ENCODE assay signal across 13 cellular contexts in the genomic region with DNA sequence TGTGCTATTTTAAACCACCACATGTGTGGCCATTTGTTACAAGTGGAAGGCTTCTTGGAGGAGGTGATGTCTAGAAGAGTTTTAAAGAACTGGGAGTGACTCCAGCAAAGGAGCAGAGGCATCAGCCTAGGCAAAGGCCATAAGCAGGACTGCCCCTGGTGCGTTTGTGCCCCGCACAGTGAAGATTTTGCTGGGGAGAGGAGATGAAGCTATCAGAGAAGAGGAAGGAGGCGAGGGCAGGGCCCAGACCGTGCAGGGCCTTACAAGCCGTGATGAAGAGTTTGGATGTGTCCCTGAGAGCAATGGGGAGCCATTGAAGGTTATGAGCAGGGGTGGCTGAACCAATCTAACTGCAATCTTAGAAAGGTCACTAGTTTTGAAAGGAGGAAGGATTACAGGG. TPM values are rescaled to one million over a fixed set of nuclear protein-coding genes. Genes with fewer than 3 reads are reported as not detected.
A peak's percentile ranks its signal among the peaks of the same experiment; 100 is the strongest.
DNase-seq lines count a peak whose midpoint lies in the region; ATAC-seq, FAIRE-seq and TF ChIP-seq lines count a peak whose summit lies in the region.
"Had no signal": no experiment of that assay in that cellular context is flagged by ENCODE, and none has a peak within 500 bp of the region (broad histone marks: within the 10 kb centered on the region; RNA-seq: fewer than 3 reads in every experiment).

No MANE protein-coding gene starts in this region.

- no peak overlapping the region for H4K5ac ChIP-seq in H1 (ENCODE audit: insufficient read length, low read depth, low read length)

- no peak overlapping the region for H3K56ac ChIP-seq in H1 (replicated peaks; ENCODE audit: insufficient read length, low read depth, low read length)

- ATAC-seq in A549 (no peak), HG03520 (IDR thresholded peaks at IDR 0.05; ENCODE audit: unreplicated experiment) (no peak)

- CTCF ChIA-PET in A549 (lab: Yijun Ruan, JAX) (interaction anchor here (0.8 to 26.0 kb wide), 39 partner anchors 8 to 370 kb away, joined by 3 to 452 read pairs (median 5); partner anchors contain the start of gene CORO2B), H1 (lab: Charles Lee; ENCODE audit: partially characterized antibody) (interaction anchor here (0.8 to 14.4 kb wide), 27 partner anchors 9 to 371 kb away, joined by 3 to 721 read pairs (median 6); no protein-coding TSS in a partner anchor)

- TF ChIP-seq RAD21 in A549 (conservative IDR thresholded peaks at IDR 0.05 in 1 of 2, IDR thresholded peaks at IDR 0.05 in 1 of 2) (no peak), H1 (IDR thresholded peaks at IDR 0.05 in 1 of 2, conservative IDR thresholded peaks at IDR 0.05 in 1 of 2; ENCODE audit: low read depth in 2 of 2, low read length in 2 of 2) (no peak)

- no peak overlapping the region for H3K23ac ChIP-seq in H1 (ENCODE audit: insufficient read length)

- H3K9me3 ChIP-seq in A549 (no peaks in the 10 kb centered on the region), H1 (ENCODE audit: insufficient read depth in 2 of 2, low read depth in 1 of 2, low read length in 1 of 2) (no peaks in the 10 kb centered on the region)
- H3K9me3 ChIP-seq: Peyer's patch, SJSA1 had no signal

- H4K91ac ChIP-seq in H1 (replicated peaks; ENCODE audit: insufficient read length, low read length) = no peak overlapping the region

- H2BK12ac ChIP-seq in H1 (ENCODE audit: low read depth, low read length) = 0 out of 2 replicates have a peak overlapping the region, but pooled peaks have one; percentile 68

- no peaks in the 10 kb centered on the region for H3K79me1 ChIP-seq in H1 (ENCODE audit: low read depth, low read length)

- no peak overlapping the region for H3K4me2 ChIP-seq in A549
- H3K4me2 ChIP-seq in H1 (ENCODE audit: insufficient read depth in 1 of 2, low read depth in 2 of 2, low read length in 2 of 2) = no peak overlapping the region

- no peaks in the 10 kb centered on the region for H4K20me1 ChIP-seq in H1 (replicated peaks in 1 of 2; ENCODE audit: control insufficient read depth in 1 of 2, insufficient read depth in 2 of 2, low read length in 2 of 2)

- intact Hi-C loops in posterior vena cava (cut with DNase I) = loop anchor here (5.0 to 10.0 kb wide), 3 partner anchors 119 to 324 kb away; no protein-coding TSS in a partner anchor

- H3K27ac ChIP-seq in A549 (peak overlapping the region; percentile 50 to 64; a peak in 5 of 6 replicates), H1 (ENCODE audit: low read depth, low read length) (no peak overlapping the region)
- H3K27ac ChIP-seq: C4-2B, Peyer's patch, SJSA1 had no signal

- no peak overlapping the region for H3K14ac ChIP-seq in H1 (ENCODE audit: insufficient read length)

- no peak overlapping the region for H3K4ac ChIP-seq in H1 (replicated peaks; ENCODE audit: insufficient read length, low read depth, low read length)

- H3K23me2 ChIP-seq in H1 (ENCODE audit: low read depth, low read length) = 0 out of 2 replicates have a peak, but pooled peaks cover under 1% of the 10 kb centered on the region

- TF ChIP-seq EP300 in A549 (IDR thresholded peaks at IDR 0.05) = no peak
- no peak for TF ChIP-seq EP300 in H1 (IDR thresholded peaks at IDR 0.05; ENCODE audit: borderline replicate concordance in 1 of 2, low read depth in 2 of 2, low read length in 2 of 2)

- POLR2A ChIA-PET in A549 (lab: Yijun Ruan, JAX) = interaction anchor here (1.7 kb wide), 1 partner anchor 120 kb away, joined by 4 read pairs; no protein-coding TSS in a partner anchor
- POLR2A ChIA-PET in H1 (lab: Charles Lee; ENCODE audit: partially characterized antibody) = interaction anchor here (2.5 kb wide), 1 partner anchor 120 kb away, joined by 7 read pairs; no protein-coding TSS in a partner anchor

- DNase-seq in A549 (ENCODE audit: low read depth in 1 of 2, low spot score in 1 of 2) (no peak), H1 (ENCODE audit: low read depth in 1 of 2, low spot score in 2 of 2) (no peak), posterior vena cava (ENCODE audit: low spot score) (peak; percentile 57), RKO (ENCODE audit: low spot score) (no peak)
- no peak for DNase-seq in activated CD4-positive, alpha-beta T cell treated with anti-CD3 and anti-CD28 coated beads for 4 hours

- no peak overlapping the region for H2AFZ ChIP-seq in H1 (ENCODE audit: low read length)

- no peak overlapping the region for H2BK120ac ChIP-seq in H1 (replicated peaks; ENCODE audit: low read depth, low read length)

- H2BK15ac ChIP-seq in H1 (ENCODE audit: low read length) = 0 out of 2 replicates have a peak overlapping the region, but pooled peaks have one; percentile 61

- no peak overlapping the region for H2BK20ac ChIP-seq in H1 (ENCODE audit: low read length)

- H3K79me2 ChIP-seq in H1 (ENCODE audit: control insufficient read depth in 1 of 2, insufficient read depth in 2 of 2, low read length in 2 of 2) = no peaks in the 10 kb centered on the region

- H2BK5ac ChIP-seq in H1 (ENCODE audit: low read depth, low read length) = no peak overlapping the region; the same call in 1 of the 2 replicates

- TF ChIP-seq POLR2A in A549 (IDR thresholded peaks at IDR 0.05; ENCODE audit: low read length) = no peak
- no peak for TF ChIP-seq POLR2A in H1 (IDR thresholded peaks at IDR 0.05; ENCODE audit: control extremely low read depth in 1 of 2, low read depth in 2 of 2, low read length in 2 of 2)

- no peak overlapping the region for H3K9ac ChIP-seq in H1 (replicated peaks in 1 of 4; ENCODE audit: extremely low read depth in 1 of 4, low read depth in 3 of 4, low read length in 3 of 4)

- no peak for TF ChIP-seq CTCF in A549 (IDR thresholded peaks at IDR 0.05)
- no peak for TF ChIP-seq CTCF in H1 (IDR thresholded peaks at IDR 0.05; ENCODE audit: control extremely low read depth in 1 of 3, insufficient read depth in 1 of 3, low read depth in 1 of 3, low read length in 3 of 3)

- H3K27me3 ChIP-seq in H1 (replicated peaks in 1 of 4; ENCODE audit: control insufficient read depth in 3 of 4, extremely low read depth in 1 of 4, insufficient read depth in 3 of 4, low read length in 3 of 4) = peaks cover 0 to 4% (median 2%) of the 10 kb centered on the region in 4 experiments; a peak in 3 of 7 replicates
- H3K27me3 ChIP-seq: SJSA1 had no signal

- WGBS in A549 (ENCODE audit: missing lambda C conversion rate) = 60% methylated on average over 5 of the region's 5 CpGs
- 64% methylated on average over 5 of the region's 5 CpGs; no CpG with 5 or more reads in 1 of the 2 experiments for WGBS in H1 (ENCODE audit: extremely low coverage in 1 of 2, insufficient coverage in 1 of 2, insufficient read length in 1 of 2, insufficient replicate concordance in 2 of 2, low coverage in 1 of 2, low lambda C conversion rate in 2 of 2, missing lambda C conversion rate in 1 of 2), 2 experiments

- H3K4me3 ChIP-seq in A549 = no peak overlapping the region
- no peak overlapping the region for H3K4me3 ChIP-seq in H1 (ENCODE audit: extremely low read depth in 1 of 4, insufficient read depth in 2 of 4, low read depth in 3 of 4, low read length in 4 of 4)
- H3K4me3 ChIP-seq: Peyer's patch, SJSA1 had no signal

- FAIRE-seq in A549 (lab: Jason Lieb, UNC) (no peak), H1 (lab: Jason Lieb, UNC) (no peak)
- FAIRE-seq: G401.6, GM12892 had no signal

- no peak overlapping the region; the same call in 1 of the 2 replicates for H3K18ac ChIP-seq in H1 (ENCODE audit: extremely low read depth, low read length)

- peak overlapping the region; percentile 19; the same call in 1 of the 2 replicates for H2AK5ac ChIP-seq in H1 (ENCODE audit: low read depth, low read length)

- no peak overlapping the region for H4K8ac ChIP-seq in H1 (ENCODE audit: extremely low read depth, insufficient read depth, low read length)

- H3K4me1 ChIP-seq in A549 = peaks cover 22% of the 10 kb centered on the region
- peaks cover 0 to 5% (median 3%) of the 10 kb centered on the region in 4 experiments; a peak in 6 of 7 replicates for H3K4me1 ChIP-seq in H1 (replicated peaks in 1 of 4; ENCODE audit: control insufficient read depth in 3 of 4, insufficient read depth in 4 of 4, low read length in 3 of 4)
- H3K4me1 ChIP-seq: Peyer's patch, SJSA1 had no signal

- no peaks in the 10 kb centered on the region for H3K36me3 ChIP-seq in H1 (ENCODE audit: control insufficient read depth in 2 of 4, insufficient read depth in 4 of 4, low read length in 3 of 4)
- H3K36me3 ChIP-seq: Peyer's patch, SJSA1 had no signal

TF ChIP-seq in A549, 52 proteins besides CTCF, POLR2A, EP300 and RAD21 (continues in another document):
- no peak for TF ChIP-seq ESRRA (IDR thresholded peaks at IDR 0.05; ENCODE audit: borderline replicate concordance, low read length)
- no peak for TF ChIP-seq BHLHE40 (IDR thresholded peaks at IDR 0.05; ENCODE audit: low read depth, low read length)
- no peak for TF ChIP-seq SMC3 (IDR thresholded peaks at IDR 0.05)
- no peak for TF ChIP-seq ZSCAN20 (CRISPR knock-in tag; IDR thresholded peaks at IDR 0.05)

TF ChIP-seq in PFSK-1, 5 proteins besides CTCF, POLR2A, EP300 and RAD21 (continues in another document):
- no peak for TF ChIP-seq SIN3A (IDR thresholded peaks at IDR 0.05; ENCODE audit: borderline replicate concordance, insufficient read depth, low read length)
- TF ChIP-seq TAF1 (IDR thresholded peaks at IDR 0.05; ENCODE audit: borderline replicate concordance, insufficient read depth, low read length) = peak; percentile 19; the same call in 1 of the 2 replicates

TF ChIP-seq in H1, 55 proteins besides CTCF, POLR2A, EP300 and RAD21:
- TF ChIP-seq KDM1A (IDR thresholded peaks at IDR 0.05; ENCODE audit: borderline replicate concordance, low read length) = no peak
- no peak for TF ChIP-seq CHD1 (IDR thresholded peaks at IDR 0.05; ENCODE audit: low read depth, low read length)
- no peak for TF ChIP-seq RXRA (IDR thresholded peaks at IDR 0.05; ENCODE audit: insufficient read depth, low read depth, low read length)
- TF ChIP-seq CEBPB (IDR thresholded peaks at IDR 0.05; ENCODE audit: low read depth, low read length) = no peak
- TF ChIP-seq SP2 (IDR thresholded peaks at IDR 0.05; ENCODE audit: low read length) = no peak

RNA-seq across cellular contexts. Expression of gene CORO2B, which starts 25.2 kb away (rescaled TPM):
- polyA plus RNA-seq in A549 (2011; rRNA removed) (2.0 and 2.4 TPM in 2 replicates), A549 (2017; fragmentation: RNase III; extraction: RNeasy Plus Mini Kit Qiagen cat#74134 plus additional on column Dnase treatment) (1.8 to 2.4 TPM (median 2.3 TPM) in 3 replicates), H1 (2011; rRNA removed) (6.1 and 6.7 TPM in 2 replicates)
- 1.3 and 1.7 TPM in 2 replicates for polyA plus RNA-seq in A549 (2012; cell fraction: cytosol; rRNA removed)
- 1.5 and 1.8 TPM in 2 replicates for polyA plus RNA-seq in A549 (2012; cell fraction: nucleus; rRNA removed)
- 1.9 and 2.6 TPM in 2 replicates for polyA minus RNA-seq in A549 (2011; rRNA and poly(A)+ RNA removed)
- 46.0 TPM for polyA plus RNA-seq in PFSK-1 (2012; ENCODE audit: insufficient read length, low read depth)
- 3.4 and 4.7 TPM in 2 replicates for total RNA-seq in H1 (2021; fragmentation: NEBNext Ultra II Directional; extraction: Animal tissue kit (Norgen Biotek cat#: 25700))
- polyA plus RNA-seq in H1 (2011; cell fraction: cytosol; rRNA removed) = 3.5 TPM
- 5.4 TPM for polyA plus RNA-seq in H1 (2011; cell fraction: nucleus; rRNA removed)
- 3.8 to 5.5 TPM (median 4.8 TPM) in 4 replicates for polyA plus RNA-seq in H1 (2012, experiment 1 of 2)
- polyA plus RNA-seq in H1 (2012, experiment 2 of 2) = 3.7 TPM
- 2.4 TPM for polyA plus RNA-seq in H1 (2013, experiment 1 of 2)
- polyA plus RNA-seq in H1 (2013, experiment 2 of 2) = 2.2 TPM
- 4.0 TPM in 2 replicates for polyA minus RNA-seq in H1 (2011; rRNA and poly(A)+ RNA removed)
- 2.9 TPM for polyA minus RNA-seq in H1 (2011; cell fraction: cytosol; rRNA and poly(A)+ RNA removed)
- polyA minus RNA-seq in H1 (2011; cell fraction: nucleus; rRNA and poly(A)+ RNA removed) = 2.2 TPM
- 10 to 100 TPM in 1 of 2 donors, 1 to 10 TPM in 1; 7.2 to 11.7 TPM for total RNA-seq in posterior vena cava
- total RNA-seq: CD8-positive, alpha-beta memory T cell; SJSA1 had no signal
- polyA plus RNA-seq: CD8-positive, alpha-beta memory T cell had no signal
